Comparison of ENCODE assay signal across 21 cellular contexts in genomic region chr11:7281083-7281482, GRCh38. TPM values are rescaled to one million over a fixed set of nuclear protein-coding genes. Genes with fewer than 3 reads are reported as not detected.
A peak's percentile ranks its signal among the peaks of the same experiment; 100 is the strongest.
DNase-seq lines count a peak whose midpoint lies in the region; TF ChIP-seq lines count a peak whose summit lies in the region.
"Had no signal": no experiment of that assay in that cellular context is flagged by ENCODE, and none has a peak within 500 bp of the region (broad histone marks: within the 10 kb centered on the region; RNA-seq: fewer than 3 reads in every experiment).

No MANE protein-coding gene starts in this region.

- peaks cover 4% of the 10 kb centered on the region for H3K9me3 Mint-ChIP-seq in glutamatergic neuron (ENCODE audit: unreplicated experiment)

- no peak overlapping the region for H3K4me3 Mint-ChIP-seq in glutamatergic neuron (ENCODE audit: unreplicated experiment)
- H3K4me3 Mint-ChIP-seq: dendritic cell treated with granulocyte-macrophage colony-stimulating factor and Interleukin-4, amounts not matched to agents 40 ng/mL and 50 ng/mL, for 4 days; stimulated activated naive CD8-positive, alpha-beta T cell treated with anti-CD3 and anti-CD28 coated beads, Interleukin-15, Interleukin-2, amounts not matched to agents 100 ng/mL and 50 ng/mL, for 24 hours; T-cell had no signal

- DNase-seq in EL (peak; percentile 58), NCI-H226 (peak; percentile 43), cerebellar cortex (ENCODE audit: low spot score) (peak; percentile 41), kidney glomerular epithelial cell (lab: John Stamatoyannopoulos, UW) (peak; percentile 74), foreskin melanocyte (no peak), NCI-H2029 (lab: John Stamatoyannopoulos, UW) (no peak), SKM-1 (lab: John Stamatoyannopoulos, UW; ENCODE audit: unreplicated experiment) (no peak), glutamatergic neuron (no peak)
- DNase-seq: activated CD4-positive, CD25-positive, alpha-beta regulatory T cell; amygdala; GDM1; hypothalamus; left ventricle myocardium superior; NCI-H1694; NCI-H524 treated with DMSO at 0.1 percent for 48 hours; stimulated activated CD4-positive, alpha-beta T cell treated with anti-CD3 and anti-CD28 coated beads, Interleukin-12 subunit alpha, Interleukin-12 subunit beta, amount 100 ng/mL, for 4 hours; T-cell; uterus had no signal

- TF ChIP-seq CTCF in glutamatergic neuron (IDR thresholded peaks at IDR 0.05; ENCODE audit: partially characterized antibody, unreplicated experiment) = no peak

- no peaks in the 10 kb centered on the region for H3K27me3 Mint-ChIP-seq in glutamatergic neuron (ENCODE audit: unreplicated experiment)
- H3K27me3 Mint-ChIP-seq: dendritic cell treated with granulocyte-macrophage colony-stimulating factor and Interleukin-4, amounts not matched to agents 40 ng/mL and 50 ng/mL, for 4 days had no signal

- no peak overlapping the region for H3K27ac Mint-ChIP-seq in glutamatergic neuron (ENCODE audit: unreplicated experiment)
- H3K27ac Mint-ChIP-seq: dendritic cell treated with granulocyte-macrophage colony-stimulating factor and Interleukin-4, amounts not matched to agents 40 ng/mL and 50 ng/mL, for 4 days; stimulated activated naive CD8-positive, alpha-beta T cell treated with anti-CD3 and anti-CD28 coated beads, Interleukin-15, Interleukin-2, amounts not matched to agents 100 ng/mL and 50 ng/mL, for 24 hours; T-cell had no signal

- peaks cover 7% of the 10 kb centered on the region for H3K36me3 Mint-ChIP-seq in glutamatergic neuron (ENCODE audit: unreplicated experiment)
- H3K36me3 Mint-ChIP-seq: T-cell had no signal

- no peaks in the 10 kb centered on the region for H3K4me1 Mint-ChIP-seq in glutamatergic neuron (ENCODE audit: low read depth, unreplicated experiment)
- H3K4me1 Mint-ChIP-seq: T-cell had no signal

RNA-seq across cellular contexts. Expression of gene SYT9, which starts 29.4 kb away (rescaled TPM):
- 3.7 TPM for total RNA-seq in glutamatergic neuron (ENCODE audit: unreplicated experiment)
- total RNA-seq: activated CD8-positive, alpha-beta memory T cell treated with anti-CD3 and anti-CD28 coated beads for 36 hours; T-cell had no signal

Comparison
In these comparisons a context has a peak if more than half of its experiments do, and no peak if none do; other contexts are left out.
1. DNase-seq: peak in EL (single experiment), NCI-H226 (single experiment), cerebellar cortex (single experiment) and kidney glomerular epithelial cell (single experiment); none in foreskin melanocyte (single experiment), NCI-H2029 (single experiment), SKM-1 (single experiment) and glutamatergic neuron (single experiment).